Comparison of ENCODE assay signal across 1 cellular context in genomic region chr6:83192456-83192855, GRCh38.
TF ChIP-seq lines count a peak whose summit lies in the region.

No MANE protein-coding gene starts in this region.

TF ChIP-seq in GM23338, 12 proteins besides CTCF, POLR2A, EP300 and RAD21 (continued from another document):
- TF ChIP-seq REST (IDR thresholded peaks at IDR 0.05; ENCODE audit: unreplicated experiment) (no peak), JUNB (IDR thresholded peaks at IDR 0.05; ENCODE audit: unreplicated experiment) (no peak), EZH2 (IDR thresholded peaks at IDR 0.05; ENCODE audit: low read depth, unreplicated experiment) (no peak), EZH2phosphoT487 (IDR thresholded peaks at IDR 0.05; ENCODE audit: unreplicated experiment) (no peak), NANOG (IDR thresholded peaks at IDR 0.05; ENCODE audit: borderline replicate concordance) (no peak), ZNF114 (CRISPR knock-in tag; IDR thresholded peaks at IDR 0.05) (no peak), STAT1 (IDR thresholded peaks at IDR 0.05; ENCODE audit: unreplicated experiment) (no peak)
